Comparison of ENCODE assay signal across 1 cellular context in genomic region chr20:50928469-50928868, GRCh38.
TF ChIP-seq lines count a peak whose summit lies in the region.

No MANE protein-coding gene starts in this region.

TF ChIP-seq in IMR-90, 13 proteins besides CTCF, POLR2A, EP300 and RAD21:
- TF ChIP-seq NFE2L2 (IDR thresholded peaks at IDR 0.05; ENCODE audit: low read depth, low read length), result no peak
- TF ChIP-seq MAFK (IDR thresholded peaks at IDR 0.05; ENCODE audit: low read depth, low read length), result no peak
- no peak for TF ChIP-seq MXI1 (IDR thresholded peaks at IDR 0.05; ENCODE audit: borderline replicate concordance, low read depth, low read length)
- no peak for TF ChIP-seq MAZ (IDR thresholded peaks at IDR 0.05; ENCODE audit: borderline replicate concordance, low read depth, low read length)
- TF ChIP-seq RFX5 (IDR thresholded peaks at IDR 0.05; ENCODE audit: low read depth, low read length), result no peak
- TF ChIP-seq, protein P1, sequence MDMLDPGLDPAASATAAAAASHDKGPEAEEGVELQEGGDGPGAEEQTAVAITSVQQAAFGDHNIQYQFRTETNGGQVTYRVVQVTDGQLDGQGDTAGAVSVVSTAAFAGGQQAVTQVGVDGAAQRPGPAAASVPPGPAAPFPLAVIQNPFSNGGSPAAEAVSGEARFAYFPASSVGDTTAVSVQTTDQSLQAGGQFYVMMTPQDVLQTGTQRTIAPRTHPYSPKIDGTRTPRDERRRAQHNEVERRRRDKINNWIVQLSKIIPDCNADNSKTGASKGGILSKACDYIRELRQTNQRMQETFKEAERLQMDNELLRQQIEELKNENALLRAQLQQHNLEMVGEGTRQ (IDR thresholded peaks at IDR 0.05; ENCODE audit: low read depth, low read length), result no peak
- no peak for TF ChIP-seq ELK1 (IDR thresholded peaks at IDR 0.05; ENCODE audit: borderline replicate concordance, low read depth, low read length)
- TF ChIP-seq SMC3 (IDR thresholded peaks at IDR 0.05; ENCODE audit: low read depth, low read length), result no peak
- no peak for TF ChIP-seq RCOR1 (IDR thresholded peaks at IDR 0.05; ENCODE audit: insufficient replicate concordance, low read length)
- TF ChIP-seq BHLHE40 (IDR thresholded peaks at IDR 0.05; ENCODE audit: low read depth, low read length), result no peak
- no peak for TF ChIP-seq CEBPB (IDR thresholded peaks at IDR 0.05; ENCODE audit: low read depth, low read length)
- TF ChIP-seq CHD1 (IDR thresholded peaks at IDR 0.05; ENCODE audit: low read depth, low read length), result no peak
- no peak for TF ChIP-seq FOS (IDR thresholded peaks at IDR 0.05; ENCODE audit: low read depth, low read length)
